13 cellular contexts compared by ENCODE assay signal in genomic region chrX:41932885-41933284, GRCh38.
"Had no signal": no experiment of that assay in that cellular context is flagged by ENCODE, and none has a peak within 500 bp of the region (broad histone marks: within the 10 kb centered on the region; RNA-seq: fewer than 3 reads in every experiment).

No MANE protein-coding gene starts in this region.

- H3K9me3 ChIP-seq: breast epithelium, gastroesophageal sphincter, left lung, pancreas, sigmoid colon, thoracic aorta had no signal

- H3K4me1 ChIP-seq: breast epithelium, gastroesophageal sphincter, left lung, pancreas, sigmoid colon, spleen had no signal

- ATAC-seq: gastroesophageal sphincter, left lung, pancreas had no signal

- H3K4me3 ChIP-seq: breast epithelium, gastroesophageal sphincter, left lung, pancreas, sigmoid colon, spleen, thoracic aorta had no signal

- H3K27ac Mint-ChIP-seq: activated B cell treated with CpG ODN at 0.5 μM for 24 hours had no signal

- H3K4me3 Mint-ChIP-seq: activated B cell treated with CpG ODN at 0.5 μM for 24 hours had no signal

- H3K27ac ChIP-seq: breast epithelium, gastroesophageal sphincter, left lung, pancreas, sigmoid colon, thoracic aorta had no signal

- H3K36me3 ChIP-seq: breast epithelium, gastroesophageal sphincter, left lung, pancreas, sigmoid colon, spleen, thoracic aorta had no signal

- H3K9me3 Mint-ChIP-seq: activated B cell treated with CpG ODN at 0.5 μM for 24 hours had no signal

- H3K27me3 ChIP-seq: gastroesophageal sphincter, left lung, spleen had no signal

- DNase-seq: activated B cell treated with CpG ODN at 0.5 μM for 24 hours; activated CD8-positive, alpha-beta memory T cell treated with anti-CD3 and anti-CD28 coated beads, Interleukin-2, amount 50 U/mL, for 4 hours; aorta; erythroblast; kidney; left lung; mammary epithelial cell; pancreas; sigmoid colon; spleen had no signal

- H3K4me1 Mint-ChIP-seq: activated B cell treated with CpG ODN at 0.5 μM for 24 hours had no signal
